ENCODE assay signal across 1 cellular context in the genomic region with DNA sequence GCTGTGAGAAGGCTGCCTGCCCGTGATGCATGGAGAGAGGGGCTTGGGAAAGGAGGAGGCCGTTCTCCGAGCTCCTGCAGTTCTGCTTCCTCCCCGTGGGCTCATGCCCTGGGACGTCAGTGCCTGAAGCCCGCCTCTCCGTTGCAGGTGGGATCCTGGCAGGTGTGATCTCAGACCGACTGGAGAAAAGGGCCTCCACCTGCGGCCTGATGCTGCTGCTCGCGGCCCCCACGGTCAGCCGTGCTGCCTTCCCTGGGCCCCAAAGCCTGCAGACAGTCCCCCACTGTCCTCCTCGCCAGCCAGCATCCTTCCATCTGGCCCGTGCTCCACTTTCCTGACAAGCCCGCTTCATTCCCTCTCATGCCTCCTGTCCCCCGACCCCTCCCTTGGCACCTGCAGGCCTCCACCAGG.
TF ChIP-seq lines count a peak whose summit lies in the region.

No MANE protein-coding gene starts in this region.

TF ChIP-seq in GM12878, 131 proteins besides CTCF, POLR2A, EP300 and RAD21:
- TF ChIP-seq SMARCA5 (IDR thresholded peaks at IDR 0.05) (no peak), HDAC2 (IDR thresholded peaks at IDR 0.05) (no peak), GATAD2B (conservative IDR thresholded peaks at IDR 0.05; ENCODE audit: low read depth) (no peak), ATF7 (IDR thresholded peaks at IDR 0.05; ENCODE audit: low read depth) (no peak), CREB1 (IDR thresholded peaks at IDR 0.05; ENCODE audit: low read depth) (no peak), MYB (IDR thresholded peaks at IDR 0.05; ENCODE audit: borderline replicate concordance, low read depth, low read length) (no peak), SPI1 (IDR thresholded peaks at IDR 0.05; ENCODE audit: borderline replicate concordance, insufficient read depth, low read depth, low read length) (no peak), EED (IDR thresholded peaks at IDR 0.05; ENCODE audit: low read depth) (no peak), SREBF1 (IDR thresholded peaks at IDR 0.05; ENCODE audit: low read length) (no peak), ZSCAN29 (IDR thresholded peaks at IDR 0.05) (no peak), YY1 (IDR thresholded peaks at IDR 0.05; ENCODE audit: low read depth, low read length) (no peak), YBX1 (IDR thresholded peaks at IDR 0.05) (no peak), ASH2L (IDR thresholded peaks at IDR 0.05; ENCODE audit: borderline replicate concordance, low read depth) (no peak), CBX3 (IDR thresholded peaks at IDR 0.05; ENCODE audit: borderline replicate concordance, low read depth) (no peak)
- TF ChIP-seq, protein P1, sequence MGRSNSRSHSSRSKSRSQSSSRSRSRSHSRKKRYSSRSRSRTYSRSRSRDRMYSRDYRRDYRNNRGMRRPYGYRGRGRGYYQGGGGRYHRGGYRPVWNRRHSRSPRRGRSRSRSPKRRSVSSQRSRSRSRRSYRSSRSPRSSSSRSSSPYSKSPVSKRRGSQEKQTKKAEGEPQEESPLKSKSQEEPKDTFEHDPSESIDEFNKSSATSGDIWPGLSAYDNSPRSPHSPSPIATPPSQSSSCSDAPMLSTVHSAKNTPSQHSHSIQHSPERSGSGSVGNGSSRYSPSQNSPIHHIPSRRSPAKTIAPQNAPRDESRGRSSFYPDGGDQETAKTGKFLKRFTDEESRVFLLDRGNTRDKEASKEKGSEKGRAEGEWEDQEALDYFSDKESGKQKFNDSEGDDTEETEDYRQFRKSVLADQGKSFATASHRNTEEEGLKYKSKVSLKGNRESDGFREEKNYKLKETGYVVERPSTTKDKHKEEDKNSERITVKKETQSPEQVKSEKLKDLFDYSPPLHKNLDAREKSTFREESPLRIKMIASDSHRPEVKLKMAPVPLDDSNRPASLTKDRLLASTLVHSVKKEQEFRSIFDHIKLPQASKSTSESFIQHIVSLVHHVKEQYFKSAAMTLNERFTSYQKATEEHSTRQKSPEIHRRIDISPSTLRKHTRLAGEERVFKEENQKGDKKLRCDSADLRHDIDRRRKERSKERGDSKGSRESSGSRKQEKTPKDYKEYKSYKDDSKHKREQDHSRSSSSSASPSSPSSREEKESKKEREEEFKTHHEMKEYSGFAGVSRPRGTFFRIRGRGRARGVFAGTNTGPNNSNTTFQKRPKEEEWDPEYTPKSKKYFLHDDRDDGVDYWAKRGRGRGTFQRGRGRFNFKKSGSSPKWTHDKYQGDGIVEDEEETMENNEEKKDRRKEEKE (IDR thresholded peaks at IDR 0.05) = no peak
- TF ChIP-seq, protein P2, sequence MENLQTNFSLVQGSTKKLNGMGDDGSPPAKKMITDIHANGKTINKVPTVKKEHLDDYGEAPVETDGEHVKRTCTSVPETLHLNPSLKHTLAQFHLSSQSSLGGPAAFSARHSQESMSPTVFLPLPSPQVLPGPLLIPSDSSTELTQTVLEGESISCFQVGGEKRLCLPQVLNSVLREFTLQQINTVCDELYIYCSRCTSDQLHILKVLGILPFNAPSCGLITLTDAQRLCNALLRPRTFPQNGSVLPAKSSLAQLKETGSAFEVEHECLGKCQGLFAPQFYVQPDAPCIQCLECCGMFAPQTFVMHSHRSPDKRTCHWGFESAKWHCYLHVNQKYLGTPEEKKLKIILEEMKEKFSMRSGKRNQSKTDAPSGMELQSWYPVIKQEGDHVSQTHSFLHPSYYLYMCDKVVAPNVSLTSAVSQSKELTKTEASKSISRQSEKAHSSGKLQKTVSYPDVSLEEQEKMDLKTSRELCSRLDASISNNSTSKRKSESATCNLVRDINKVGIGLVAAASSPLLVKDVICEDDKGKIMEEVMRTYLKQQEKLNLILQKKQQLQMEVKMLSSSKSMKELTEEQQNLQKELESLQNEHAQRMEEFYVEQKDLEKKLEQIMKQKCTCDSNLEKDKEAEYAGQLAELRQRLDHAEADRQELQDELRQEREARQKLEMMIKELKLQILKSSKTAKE (IDR thresholded peaks at IDR 0.05; ENCODE audit: low read depth, poor library complexity, severe bottlenecking) = no peak
- TF ChIP-seq, protein P3, sequence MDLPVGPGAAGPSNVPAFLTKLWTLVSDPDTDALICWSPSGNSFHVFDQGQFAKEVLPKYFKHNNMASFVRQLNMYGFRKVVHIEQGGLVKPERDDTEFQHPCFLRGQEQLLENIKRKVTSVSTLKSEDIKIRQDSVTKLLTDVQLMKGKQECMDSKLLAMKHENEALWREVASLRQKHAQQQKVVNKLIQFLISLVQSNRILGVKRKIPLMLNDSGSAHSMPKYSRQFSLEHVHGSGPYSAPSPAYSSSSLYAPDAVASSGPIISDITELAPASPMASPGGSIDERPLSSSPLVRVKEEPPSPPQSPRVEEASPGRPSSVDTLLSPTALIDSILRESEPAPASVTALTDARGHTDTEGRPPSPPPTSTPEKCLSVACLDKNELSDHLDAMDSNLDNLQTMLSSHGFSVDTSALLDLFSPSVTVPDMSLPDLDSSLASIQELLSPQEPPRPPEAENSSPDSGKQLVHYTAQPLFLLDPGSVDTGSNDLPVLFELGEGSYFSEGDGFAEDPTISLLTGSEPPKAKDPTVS (IDR thresholded peaks at IDR 0.05; ENCODE audit: low read depth, low read length) = no peak
